In the genomic region with DNA sequence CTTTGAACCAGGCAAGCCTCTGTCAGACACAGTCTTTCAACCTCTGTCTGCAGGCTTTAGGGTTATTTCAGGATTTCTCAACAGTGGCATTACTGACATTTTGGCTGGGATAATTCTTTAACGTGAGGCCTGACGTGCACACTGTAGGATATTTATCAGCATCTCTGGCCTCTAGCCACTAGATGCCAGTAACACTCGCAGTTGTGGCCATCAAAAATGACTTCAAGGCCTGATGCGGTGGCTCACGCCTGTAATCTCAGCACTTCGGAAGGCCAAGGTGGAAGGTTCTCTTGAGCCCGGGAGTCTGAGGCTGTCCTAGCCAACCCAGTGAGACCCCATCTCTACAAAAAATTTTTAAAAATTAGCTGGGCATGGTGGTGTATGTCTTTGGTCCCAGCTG, we compare ENCODE assay signal across 23 cellular contexts.
"Had no signal": no experiment of that assay in that cellular context is flagged by ENCODE, and none has a peak within 500 bp of the region (broad histone marks: within the 10 kb centered on the region; RNA-seq: fewer than 3 reads in every experiment).

No MANE protein-coding gene starts in this region.

- H3K9me3 ChIP-seq: left ventricle myocardium inferior, lower lobe of right lung, neutrophil, psoas muscle, spleen, tibial nerve, upper lobe of right lung, vagina had no signal

- FAIRE-seq: endothelial cell of umbilical vein, kidney had no signal

- H3K4me3 ChIP-seq: left ventricle myocardium inferior, lower lobe of right lung, psoas muscle, spleen, tibial nerve, upper lobe of right lung, vagina had no signal

- H3K27me3 Mint-ChIP-seq: stimulated activated memory B cell treated with anti-CD40 and anti-IgM and Interleukin-4, amounts not matched to agents 10 μg/mL and 1 μg/mL and 100 μg/mL, for 72 hours; stimulated activated naive CD8-positive, alpha-beta T cell treated with anti-CD3 and anti-CD28 coated beads, Interleukin-15, Interleukin-2, amounts not matched to agents 100 ng/mL and 50 ng/mL, for 24 hours had no signal

- H3K4me1 ChIP-seq: psoas muscle had no signal

- H3K4me1 Mint-ChIP-seq: memory B cell; stimulated activated memory B cell treated with anti-CD40 and anti-IgM and Interleukin-4, amounts not matched to agents 10 μg/mL and 1 μg/mL and 100 μg/mL, for 72 hours had no signal

- H3K4me3 Mint-ChIP-seq: memory B cell; naive thymus-derived CD4-positive, alpha-beta T cell; stimulated activated memory B cell treated with anti-CD40 and anti-IgM and Interleukin-4, amounts not matched to agents 10 μg/mL and 1 μg/mL and 100 μg/mL, for 72 hours; stimulated activated naive CD8-positive, alpha-beta T cell treated with anti-CD3 and anti-CD28 coated beads, Interleukin-15, Interleukin-2, amounts not matched to agents 100 ng/mL and 50 ng/mL, for 24 hours had no signal

- H3K27me3 ChIP-seq: foreskin keratinocyte, neutrophil, spleen, tibial nerve, upper lobe of right lung, vagina had no signal

- H3K9me3 Mint-ChIP-seq: memory B cell; naive thymus-derived CD4-positive, alpha-beta T cell; stimulated activated memory B cell treated with anti-CD40 and anti-IgM and Interleukin-4, amounts not matched to agents 10 μg/mL and 1 μg/mL and 100 μg/mL, for 72 hours; stimulated activated naive CD8-positive, alpha-beta T cell treated with anti-CD3 and anti-CD28 coated beads, Interleukin-15, Interleukin-2, amounts not matched to agents 100 ng/mL and 50 ng/mL, for 24 hours had no signal

- H3K36me3 ChIP-seq: left ventricle myocardium inferior, lower lobe of right lung, neutrophil, spleen, upper lobe of right lung, vagina had no signal

- DNase-seq: erythroblast; foreskin keratinocyte; kidney; left cardiac atrium; left ventricle myocardium inferior; lower lobe of right lung; midbrain; naive thymus-derived CD4-positive, alpha-beta T cell; psoas muscle; retina; spleen; stimulated activated CD4-positive, alpha-beta T cell treated with anti-CD3 and anti-CD28 coated beads, Interleukin-15, amount 100 ng/mL, for 24 hours; stimulated activated CD4-positive, alpha-beta T cell treated with anti-CD3 and anti-CD28 coated beads, Interleukin-1b, Interleukin-23, amount 100 ng/mL, for 48 hours; stimulated activated CD4-positive, alpha-beta T cell treated with anti-CD3 and anti-CD28 coated beads, Interleukin-4, amount 100 ng/mL, for 24 hours; upper lobe of right lung had no signal

- H3K36me3 Mint-ChIP-seq: memory B cell; naive thymus-derived CD4-positive, alpha-beta T cell; stimulated activated memory B cell treated with anti-CD40 and anti-IgM and Interleukin-4, amounts not matched to agents 10 μg/mL and 1 μg/mL and 100 μg/mL, for 72 hours had no signal

- H3K27ac Mint-ChIP-seq: memory B cell; naive thymus-derived CD4-positive, alpha-beta T cell; stimulated activated memory B cell treated with anti-CD40 and anti-IgM and Interleukin-4, amounts not matched to agents 10 μg/mL and 1 μg/mL and 100 μg/mL, for 72 hours; stimulated activated naive CD8-positive, alpha-beta T cell treated with anti-CD3 and anti-CD28 coated beads, Interleukin-15, Interleukin-2, amounts not matched to agents 100 ng/mL and 50 ng/mL, for 24 hours had no signal

- ATAC-seq: foreskin keratinocyte; left cardiac atrium; lower lobe of right lung; naive thymus-derived CD4-positive, alpha-beta T cell; sciatic nerve; stimulated activated memory B cell treated with anti-CD40 and anti-IgM and Interleukin-4, amounts not matched to agents 10 μg/mL and 1 μg/mL and 100 μg/mL, for 72 hours; upper lobe of right lung had no signal

- H3K27ac ChIP-seq: foreskin keratinocyte, left ventricle myocardium inferior, lower lobe of right lung, neutrophil, psoas muscle, tibial nerve, upper lobe of right lung, vagina had no signal
